In the genomic region with DNA sequence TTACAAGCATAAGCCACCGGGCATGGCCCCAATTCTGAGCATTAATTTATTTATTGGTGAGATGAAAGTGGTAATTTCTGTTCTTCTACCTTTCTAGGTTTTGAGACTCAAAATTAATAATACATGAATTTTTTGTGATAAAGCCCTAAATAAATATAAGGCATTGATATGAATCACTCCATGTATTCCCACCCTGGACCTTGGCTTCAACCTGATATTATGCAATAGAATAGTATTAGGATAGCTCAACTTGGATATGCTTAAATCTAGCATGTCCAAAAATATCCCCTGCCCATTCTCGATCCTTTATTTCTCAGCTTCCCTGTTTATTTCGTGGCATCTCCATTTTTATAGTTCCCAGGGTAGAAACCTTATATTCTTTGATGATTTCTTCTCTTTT, we compare ENCODE assay signal across 1 cellular context.
TF ChIP-seq lines count a peak whose summit lies in the region.

No MANE protein-coding gene starts in this region.

TF ChIP-seq in neural cell, 6 proteins besides CTCF, POLR2A, EP300 and RAD21 (continued from another document):
- TF ChIP-seq, protein P1, sequence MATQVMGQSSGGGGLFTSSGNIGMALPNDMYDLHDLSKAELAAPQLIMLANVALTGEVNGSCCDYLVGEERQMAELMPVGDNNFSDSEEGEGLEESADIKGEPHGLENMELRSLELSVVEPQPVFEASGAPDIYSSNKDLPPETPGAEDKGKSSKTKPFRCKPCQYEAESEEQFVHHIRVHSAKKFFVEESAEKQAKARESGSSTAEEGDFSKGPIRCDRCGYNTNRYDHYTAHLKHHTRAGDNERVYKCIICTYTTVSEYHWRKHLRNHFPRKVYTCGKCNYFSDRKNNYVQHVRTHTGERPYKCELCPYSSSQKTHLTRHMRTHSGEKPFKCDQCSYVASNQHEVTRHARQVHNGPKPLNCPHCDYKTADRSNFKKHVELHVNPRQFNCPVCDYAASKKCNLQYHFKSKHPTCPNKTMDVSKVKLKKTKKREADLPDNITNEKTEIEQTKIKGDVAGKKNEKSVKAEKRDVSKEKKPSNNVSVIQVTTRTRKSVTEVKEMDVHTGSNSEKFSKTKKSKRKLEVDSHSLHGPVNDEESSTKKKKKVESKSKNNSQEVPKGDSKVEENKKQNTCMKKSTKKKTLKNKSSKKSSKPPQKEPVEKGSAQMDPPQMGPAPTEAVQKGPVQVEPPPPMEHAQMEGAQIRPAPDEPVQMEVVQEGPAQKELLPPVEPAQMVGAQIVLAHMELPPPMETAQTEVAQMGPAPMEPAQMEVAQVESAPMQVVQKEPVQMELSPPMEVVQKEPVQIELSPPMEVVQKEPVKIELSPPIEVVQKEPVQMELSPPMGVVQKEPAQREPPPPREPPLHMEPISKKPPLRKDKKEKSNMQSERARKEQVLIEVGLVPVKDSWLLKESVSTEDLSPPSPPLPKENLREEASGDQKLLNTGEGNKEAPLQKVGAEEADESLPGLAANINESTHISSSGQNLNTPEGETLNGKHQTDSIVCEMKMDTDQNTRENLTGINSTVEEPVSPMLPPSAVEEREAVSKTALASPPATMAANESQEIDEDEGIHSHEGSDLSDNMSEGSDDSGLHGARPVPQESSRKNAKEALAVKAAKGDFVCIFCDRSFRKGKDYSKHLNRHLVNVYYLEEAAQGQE (IDR thresholded peaks at IDR 0.05; ENCODE audit: borderline replicate concordance): no peak
- TF ChIP-seq POLR2AphosphoS5 (IDR thresholded peaks at IDR 0.05) (no peak), SMC3 (conservative IDR thresholded peaks at IDR 0.05; ENCODE audit: poor library complexity) (no peak), MXI1 (conservative IDR thresholded peaks at IDR 0.05; ENCODE audit: poor library complexity, severe bottlenecking) (no peak)
